Comparison of ENCODE assay signal across 8 cellular contexts in the genomic region with DNA sequence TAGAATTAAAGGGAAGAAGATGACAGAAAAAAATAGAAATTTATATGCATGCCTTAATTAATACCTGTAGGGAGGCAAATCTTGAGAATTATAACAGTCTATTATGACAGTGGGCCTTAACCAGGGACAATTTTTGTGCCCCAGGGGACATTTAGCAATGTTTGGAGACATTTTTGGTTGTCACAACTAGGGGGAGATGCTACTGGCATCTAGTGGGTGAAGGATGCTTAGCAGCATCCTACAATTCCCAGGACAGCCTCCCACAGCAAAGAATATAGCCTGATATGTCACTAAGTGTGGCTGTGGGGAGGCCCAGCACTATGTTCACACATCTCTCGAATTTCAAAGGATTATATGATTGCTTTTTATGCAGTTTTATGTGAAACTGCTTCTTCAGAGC. TPM values are rescaled to one million over a fixed set of nuclear protein-coding genes. Genes with fewer than 3 reads are reported as not detected.
A peak's percentile ranks its signal among the peaks of the same experiment; 100 is the strongest.
DNase-seq lines count a peak whose midpoint lies in the region; ATAC-seq and TF ChIP-seq lines count a peak whose summit lies in the region.

No MANE protein-coding gene starts in this region.

- no peaks in the 10 kb centered on the region for H3K27me3 Mint-ChIP-seq in T-helper 17 cell

- peak overlapping the region; percentile 16 for H3K27ac Mint-ChIP-seq in T-helper 17 cell

- no peak overlapping the region for H3K4me3 Mint-ChIP-seq in T-helper 17 cell

- H3K36me3 Mint-ChIP-seq in T-helper 17 cell (ENCODE audit: low read depth): peaks cover 2% of the 10 kb centered on the region

- H3K9me3 ChIP-seq in HEK293 (ENCODE audit: control insufficient read depth, insufficient read depth, low read depth, low read length) (no peaks in the 10 kb centered on the region), T-helper 17 cell (ENCODE audit: control insufficient read depth, low read length, poor library complexity, severe bottlenecking) (no peaks in the 10 kb centered on the region)

- H3K4me1 Mint-ChIP-seq in T-helper 17 cell: peaks cover 15% of the 10 kb centered on the region

- POLR2A ChIA-PET in HEK293 (lab: Yijun Ruan, JAX): no interaction called here

- TF ChIP-seq CTCF in HEK293 (tag by site-specific recombination; IDR thresholded peaks at IDR 0.05): peak; percentile 38; the same call in 1 of the 2 replicates

- H3K27ac ChIP-seq in HEK293 (ENCODE audit: extremely low read depth, low read depth, low read length): no peak overlapping the region

- H3K36me3 ChIP-seq in HEK293 (ENCODE audit: control insufficient read depth in 2 of 2, insufficient read depth in 1 of 2, low read length in 2 of 2): peaks cover 0 to 3% of the 10 kb centered on the region in 2 experiments; a peak in 1 of 3 replicates

- intact Hi-C loops in Right ventricle myocardium superior (cut with DNase I): no loop called here

- CTCF ChIA-PET in HEK293 (lab: Yijun Ruan, JAX): interaction anchor here (1.0 kb wide), 1 partner anchor 28 kb away, joined by 3 read pairs; no protein-coding TSS in a partner anchor

- no peaks in the 10 kb centered on the region for H3K4me1 ChIP-seq in HEK293 (ENCODE audit: control insufficient read depth, insufficient read depth, low read length)

- H3K4me3 ChIP-seq in HEK293 (ENCODE audit: low read depth, low read length): no peak overlapping the region

- ATAC-seq in T-helper 17 cell (peak; percentile 42), GM19452 (IDR thresholded peaks at IDR 0.05; ENCODE audit: unreplicated experiment) (no peak), Right ventricle myocardium superior (ENCODE audit: poor library complexity) (no peak)

- DNase-seq in CD1c-positive myeloid dendritic cell (ENCODE audit: extremely low spot score) (peak; percentile 7), T-helper 17 cell (no peak), hepatic stellate cell (ENCODE audit: low spot score) (peak; percentile 17), GM19240 (ENCODE audit: insufficient read length, low spot score) (no peak), DMS79 (lab: John Stamatoyannopoulos, UW) (no peak), Right ventricle myocardium superior (no peak)

TF ChIP-seq in HEK293, 187 proteins besides CTCF, POLR2A, EP300 and RAD21:
- TF ChIP-seq ZNF214 (tag by site-specific recombination; IDR thresholded peaks at IDR 0.05; ENCODE audit: borderline replicate concordance) (no peak), ZNF654 (tag by site-specific recombination; IDR thresholded peaks at IDR 0.05; ENCODE audit: low read depth) (peak; percentile 47)

RNA-seq across cellular contexts. Expression of a gene that starts 10.5 kb away (rescaled TPM):
- total RNA-seq in T-helper 17 cell (not detected), Right ventricle myocardium superior (0.08 TPM)

RNA-seq across cellular contexts. Expression of a gene that starts 45.8 kb away (rescaled TPM):
- total RNA-seq in T-helper 17 cell (under 1 TPM in 1 of 2 donors, not detected in 1; 0.17 TPM), Right ventricle myocardium superior (6.4 TPM)

Comparison
In these comparisons a context has a peak if more than half of its experiments do, and no peak if none do; other contexts are left out.
1. DNase-seq: peak in CD1c-positive myeloid dendritic cell (single experiment) and hepatic stellate cell (single experiment); none in T-helper 17 cell (0 of 3), GM19240 (single experiment), DMS79 (single experiment) and Right ventricle myocardium superior (single experiment).